3 cellular contexts compared by ENCODE assay signal in genomic region chr2:165237056-165237455, GRCh38.
"Had no signal": no experiment of that assay in that cellular context is flagged by ENCODE, and none has a peak within 500 bp of the region (broad histone marks: within the 10 kb centered on the region; RNA-seq: fewer than 3 reads in every experiment).

No MANE protein-coding gene starts in this region.

- DNase-seq: GDM1, GF-D8 had no signal

- H3K4me3 ChIP-seq: GM12878 had no signal
